Comparison of ENCODE assay signal across 8 cellular contexts in genomic region chrX:71492086-71493065, GRCh38. TPM values are rescaled to one million over a fixed set of nuclear protein-coding genes. Genes with fewer than 3 reads are reported as not detected.
DNase-seq lines count a peak whose midpoint lies in the region; ATAC-seq lines count a peak whose summit lies in the region.

No MANE protein-coding gene starts in this region.

- DNase-seq in AG08395 (ENCODE audit: low spot score) (peak; percentile 31), RPMI8226 (peak; percentile 55), iris pigment epithelial cell (ENCODE audit: low read depth) (peak; percentile 21), cerebellum (ENCODE audit: low spot score) (no peak), NK-92 (lab: John Stamatoyannopoulos, UW; ENCODE audit: unreplicated experiment) (no peak)
- peak; percentile 1 for DNase-seq in activated naive CD8-positive, alpha-beta T cell treated with anti-CD3 and anti-CD28 coated beads, Interleukin-2, amount 50 U/mL, for 16 hours (ENCODE audit: low read depth, low spot score)
- DNase-seq in stimulated activated CD4-positive, alpha-beta T cell treated with anti-CD3 and anti-CD28 coated beads, Interleukin-4, amount 100 ng/mL, for 1 hour, result peak; percentile 39

- peak; percentile 54 for ATAC-seq in GM19438 (IDR thresholded peaks at IDR 0.05; ENCODE audit: low read depth, unreplicated experiment)

RNA-seq across cellular contexts. Expression of gene OGT, which starts 40.5 kb away (rescaled TPM):
- 254 TPM for total RNA-seq in cerebellum

Comparison
In these comparisons a context has a peak if more than half of its experiments do, and no peak if none do; other contexts are left out.
1. DNase-seq: peak in AG08395 (single experiment), RPMI8226 (single experiment), activated naive CD8-positive, alpha-beta T cell treated with anti-CD3 and anti-CD28 coated beads, Interleukin-2, amount 50 U/mL, for 16 hours (single experiment), iris pigment epithelial cell (single experiment) and stimulated activated CD4-positive, alpha-beta T cell treated with anti-CD3 and anti-CD28 coated beads, Interleukin-4, amount 100 ng/mL, for 1 hour (single experiment); none in cerebellum (single experiment) and NK-92 (single experiment).